ENCODE assay signal across 7 cellular contexts in the genomic region with DNA sequence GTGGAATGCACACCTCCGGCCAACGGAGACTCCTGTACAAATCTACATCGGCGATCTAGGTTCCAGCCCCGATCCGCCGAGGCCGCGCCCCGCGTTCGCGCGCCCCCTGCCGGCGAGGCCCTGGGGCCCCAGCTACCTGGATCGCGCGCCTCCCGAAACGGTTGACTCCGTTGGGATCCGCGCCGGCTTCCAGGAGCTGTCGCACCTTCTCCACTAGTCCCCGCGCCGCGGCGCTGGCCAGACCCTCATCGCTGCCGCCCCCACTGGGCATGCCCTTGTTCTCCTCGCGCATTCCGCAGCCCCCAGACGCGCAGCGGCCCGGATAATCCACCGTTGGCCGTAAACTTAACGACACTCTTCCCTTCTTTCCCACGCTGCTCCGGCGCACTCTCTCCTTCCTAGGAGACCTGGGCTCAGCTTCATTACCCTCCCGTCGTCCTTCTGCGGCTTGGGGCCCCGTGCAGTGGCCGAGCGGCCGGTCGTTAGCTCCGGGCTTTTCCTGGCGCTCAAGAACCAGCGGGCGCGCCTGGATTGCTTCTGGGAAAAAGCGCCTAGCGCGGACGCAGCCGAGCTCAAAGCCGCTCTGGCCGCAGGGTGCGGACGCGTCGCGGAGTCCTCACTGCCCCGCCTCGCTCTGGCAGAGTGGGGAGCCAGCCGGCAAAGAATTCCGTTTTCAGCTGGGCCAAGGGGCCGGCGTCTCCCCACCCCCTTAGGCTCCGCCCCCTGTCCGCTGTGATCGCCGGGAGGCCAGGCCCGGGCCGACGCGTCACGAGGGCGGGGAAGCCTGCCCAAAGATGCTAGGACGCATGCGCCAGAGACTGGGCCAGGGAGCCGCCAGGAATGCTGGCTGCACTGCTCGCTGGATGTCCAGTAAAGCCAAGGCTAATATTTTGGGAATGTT. TPM values are rescaled to one million over a fixed set of nuclear protein-coding genes. Genes with fewer than 3 reads are reported as not detected.
DNase-seq lines count a peak whose midpoint lies in the region; ATAC-seq lines count a peak whose summit lies in the region.

A gene with protein sequence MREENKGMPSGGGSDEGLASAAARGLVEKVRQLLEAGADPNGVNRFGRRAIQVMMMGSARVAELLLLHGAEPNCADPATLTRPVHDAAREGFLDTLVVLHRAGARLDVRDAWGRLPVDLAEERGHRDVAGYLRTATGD (minus strand): TSS at position 644 of the 901 bp plus-strand sequence. CDS start 352 bp downstream, at position 292.

- ATAC-seq in GM18508 (IDR thresholded peaks at IDR 0.05; ENCODE audit: insufficient read depth, unreplicated experiment) (peak; percentile 67), HG02943 (IDR thresholded peaks at IDR 0.05; ENCODE audit: low read depth, unreplicated experiment) (peak; percentile 91), left lobe of liver (peak; percentile 95)

- intact Hi-C loops in dendritic cell treated with granulocyte-macrophage colony-stimulating factor and Interleukin-4, amounts not matched to agents 40 ng/mL and 50 ng/mL, for 4 days (cut with micrococcal nuclease): loop anchor here (1.0 to 10.0 kb wide), 5 partner anchors 14 to 236 kb away; no protein-coding TSS in a partner anchor

- H3K27ac Mint-ChIP-seq in dendritic cell treated with granulocyte-macrophage colony-stimulating factor and Interleukin-4, amounts not matched to agents 40 ng/mL and 50 ng/mL, for 4 days: peak within 1 kb of the TSS; percentile 81

- H3K4me1 Mint-ChIP-seq in dendritic cell treated with granulocyte-macrophage colony-stimulating factor and Interleukin-4, amounts not matched to agents 40 ng/mL and 50 ng/mL, for 4 days (ENCODE audit: low read depth): peaks cover 40% of the 10 kb centered on the region

- DNase-seq in NCI-H2107 (lab: John Stamatoyannopoulos, UW) (peak; percentile 90), left lobe of liver (ENCODE audit: low spot score) (peak; percentile 98)
- peak; percentile 54 to 66 for DNase-seq in activated CD4-positive, alpha-beta T cell treated with anti-CD3 and anti-CD28 coated beads for 24 hours (ENCODE audit: low read depth in 2 of 2)
- DNase-seq in stimulated activated CD4-positive, alpha-beta T cell treated with anti-CD3 and anti-CD28 coated beads, Interleukin-2, amount 100 ng/mL, for 24 hours: peak; percentile 76 to 83

- H3K9me3 Mint-ChIP-seq in dendritic cell treated with granulocyte-macrophage colony-stimulating factor and Interleukin-4, amounts not matched to agents 40 ng/mL and 50 ng/mL, for 4 days: no peaks in the 10 kb centered on the region

- H3K36me3 Mint-ChIP-seq in dendritic cell treated with granulocyte-macrophage colony-stimulating factor and Interleukin-4, amounts not matched to agents 40 ng/mL and 50 ng/mL, for 4 days (ENCODE audit: low read depth): peaks cover 6% of the 10 kb centered on the region

- H3K4me3 Mint-ChIP-seq in dendritic cell treated with granulocyte-macrophage colony-stimulating factor and Interleukin-4, amounts not matched to agents 40 ng/mL and 50 ng/mL, for 4 days: peak within 1 kb of the TSS; percentile 93

- H3K27me3 Mint-ChIP-seq in dendritic cell treated with granulocyte-macrophage colony-stimulating factor and Interleukin-4, amounts not matched to agents 40 ng/mL and 50 ng/mL, for 4 days: peaks cover 65% of the 10 kb centered on the region

RNA-seq across cellular contexts. Expression of the gene that starts here (rescaled TPM):
- 0.93 TPM for total RNA-seq in left lobe of liver

Comparison
In these comparisons a context has a peak if more than half of its experiments do, and no peak if none do; other contexts are left out.
1. Peak in every context shown above with its lines: DNase-seq and ATAC-seq.
2. Peak in DNase-seq and ATAC-seq in left lobe of liver; RNA of the gene not detected or under 1 TPM.